Comparison of ENCODE assay signal across 1 cellular context in the genomic region with DNA sequence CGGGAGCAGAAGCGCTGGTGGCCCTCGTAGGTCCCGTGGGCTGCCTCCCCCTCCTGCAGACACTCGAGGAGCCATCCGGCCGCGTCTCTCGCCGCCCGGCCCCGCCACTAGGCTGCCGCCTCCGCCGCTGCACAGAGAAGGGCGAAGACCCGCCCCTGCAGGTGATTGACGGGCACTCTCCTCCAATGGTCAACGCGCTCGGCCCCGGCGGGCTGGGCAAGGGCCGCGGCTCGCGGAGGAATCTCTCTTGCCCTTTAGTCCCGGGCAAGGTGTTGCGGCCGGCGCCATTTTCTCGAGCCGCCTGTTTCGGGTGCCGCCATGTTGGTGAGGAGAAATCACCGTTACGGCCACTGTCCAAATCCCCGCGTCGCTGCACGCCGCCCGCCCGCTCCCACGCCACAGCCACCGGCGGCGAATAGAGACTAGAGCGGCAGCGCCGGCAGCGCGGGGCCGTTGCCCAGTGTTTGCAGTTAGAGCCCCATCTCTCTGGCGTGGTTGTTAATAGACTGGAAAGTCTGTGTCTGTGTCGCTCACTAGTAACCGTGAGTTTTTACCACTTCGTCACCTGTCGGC.
A peak's percentile ranks its signal among the peaks of the same experiment; 100 is the strongest.
TF ChIP-seq lines count a peak whose summit lies in the region.

A gene with protein sequence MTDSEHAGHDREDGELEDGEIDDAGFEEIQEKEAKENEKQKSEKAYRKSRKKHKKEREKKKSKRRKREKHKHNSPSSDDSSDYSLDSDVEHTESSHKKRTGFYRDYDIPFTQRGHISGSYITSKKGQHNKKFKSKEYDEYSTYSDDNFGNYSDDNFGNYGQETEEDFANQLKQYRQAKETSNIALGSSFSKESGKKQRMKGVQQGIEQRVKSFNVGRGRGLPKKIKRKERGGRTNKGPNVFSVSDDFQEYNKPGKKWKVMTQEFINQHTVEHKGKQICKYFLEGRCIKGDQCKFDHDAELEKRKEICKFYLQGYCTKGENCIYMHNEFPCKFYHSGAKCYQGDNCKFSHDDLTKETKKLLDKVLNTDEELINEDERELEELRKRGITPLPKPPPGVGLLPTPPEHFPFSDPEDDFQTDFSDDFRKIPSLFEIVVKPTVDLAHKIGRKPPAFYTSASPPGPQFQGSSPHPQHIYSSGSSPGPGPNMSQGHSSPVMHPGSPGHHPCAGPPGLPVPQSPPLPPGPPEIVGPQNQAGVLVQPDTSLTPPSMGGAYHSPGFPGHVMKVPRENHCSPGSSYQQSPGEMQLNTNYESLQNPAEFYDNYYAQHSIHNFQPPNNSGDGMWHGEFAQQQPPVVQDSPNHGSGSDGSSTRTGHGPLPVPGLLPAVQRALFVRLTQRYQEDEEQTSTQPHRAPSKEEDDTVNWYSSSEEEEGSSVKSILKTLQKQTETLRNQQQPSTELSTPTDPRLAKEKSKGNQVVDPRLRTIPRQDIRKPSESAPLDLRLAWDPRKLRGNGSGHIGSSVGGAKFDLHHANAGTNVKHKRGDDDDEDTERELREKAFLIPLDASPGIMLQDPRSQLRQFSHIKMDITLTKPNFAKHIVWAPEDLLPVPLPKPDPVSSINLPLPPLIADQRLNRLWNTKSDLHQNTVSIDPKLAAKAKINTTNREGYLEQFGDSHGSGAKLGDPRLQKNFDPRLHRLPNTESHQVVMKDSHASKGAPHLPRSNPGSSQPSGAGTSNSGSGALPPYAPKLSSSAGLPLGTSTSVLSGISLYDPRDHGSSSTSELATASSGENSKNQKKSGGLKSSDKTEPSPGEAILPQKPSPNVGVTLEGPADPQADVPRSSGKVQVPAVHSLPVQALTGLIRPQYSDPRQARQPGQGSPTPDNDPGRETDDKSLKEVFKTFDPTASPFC (plus strand): TSS at position 284 of the 573 bp plus-strand sequence. CDS start 398 bp downstream, outside the sequence.

TF ChIP-seq in H1, 55 proteins besides CTCF, POLR2A, EP300 and RAD21:
- TF ChIP-seq ASH2L (IDR thresholded peaks at IDR 0.05; ENCODE audit: low read length) (peak; percentile 78), PHF8 (conservative IDR thresholded peaks at IDR 0.05; ENCODE audit: low read depth, low read length) (peak; percentile 94), SP2 (IDR thresholded peaks at IDR 0.05; ENCODE audit: low read length) (peak; percentile 68), CTBP2 (IDR thresholded peaks at IDR 0.05; ENCODE audit: borderline replicate concordance, insufficient read depth, insufficient read length, low read length) (peak; percentile 46), NANOG (IDR thresholded peaks at IDR 0.05; ENCODE audit: insufficient read depth, low read depth, low read length, poor library complexity, severe bottlenecking) (no peak), HDAC2 (IDR thresholded peaks at IDR 0.05; ENCODE audit: borderline replicate concordance in 1 of 2, low read depth in 2 of 2, low read length in 2 of 2) (peak; percentile 18 to 43; a peak in 1 of 4 replicates), POLR2AphosphoS5 (IDR thresholded peaks at IDR 0.05; ENCODE audit: low read depth, low read length) (peak; percentile 97), CREB1 (IDR thresholded peaks at IDR 0.05) (peak; percentile 76), CBX8 (IDR thresholded peaks at IDR 0.05; ENCODE audit: borderline replicate concordance, low read depth, low read length) (no peak), CHD2 (IDR thresholded peaks at IDR 0.05; ENCODE audit: low read length) (peak; percentile 97), HDAC6 (IDR thresholded peaks at IDR 0.05; ENCODE audit: low read depth, low read length) (no peak), TCF12 (IDR thresholded peaks at IDR 0.05; ENCODE audit: low read depth, low read length) (no peak), EZH2 (IDR thresholded peaks at IDR 0.05; ENCODE audit: low read depth, low read length, severe bottlenecking) (no peak), SP1 (IDR thresholded peaks at IDR 0.05; ENCODE audit: low read depth, low read length) (peak; percentile 95), YY1 (IDR thresholded peaks at IDR 0.05; ENCODE audit: low read depth, low read length) (peak; percentile 99), FOSL1 (IDR thresholded peaks at IDR 0.05; ENCODE audit: insufficient read depth, low read depth, low read length) (0 out of 2 replicates have a peak, but pooled peaks have one; percentile 20), TAF7 (optimal IDR thresholded peaks at IDR 0.05; ENCODE audit: borderline replicate concordance, low read depth, low read length) (peak; percentile 91), SRF (IDR thresholded peaks at IDR 0.05; ENCODE audit: low read depth, low read length) (no peak), KDM1A (IDR thresholded peaks at IDR 0.05; ENCODE audit: borderline replicate concordance, low read length) (no peak), BACH1 (IDR thresholded peaks at IDR 0.05; ENCODE audit: low read length) (peak; percentile 84), TAF1 (IDR thresholded peaks at IDR 0.05; ENCODE audit: low read depth, low read length) (peak; percentile 99), TBP (IDR thresholded peaks at IDR 0.05; ENCODE audit: low read depth, low read length) (peak; percentile 96), KDM5A (IDR thresholded peaks at IDR 0.05; ENCODE audit: low read length) (no peak), EGR1 (IDR thresholded peaks at IDR 0.05; ENCODE audit: borderline replicate concordance, low read depth, low read length) (no peak; the same call in 1 of the 2 replicates), POU5F1 (IDR thresholded peaks at IDR 0.05; ENCODE audit: low read depth, low read length) (no peak), SP4 (IDR thresholded peaks at IDR 0.05; ENCODE audit: low read length) (peak; percentile 77; the same call in 1 of the 2 replicates), BRCA1 (IDR thresholded peaks at IDR 0.05; ENCODE audit: low read depth, low read length) (no peak), RNF2 (IDR thresholded peaks at IDR 0.05; ENCODE audit: borderline replicate concordance, low read depth, low read length, missing control alignments, poor library complexity, severe bottlenecking) (no peak), SIN3A (conservative IDR thresholded peaks at IDR 0.05 in 1 of 2, IDR thresholded peaks at IDR 0.05 in 1 of 2; ENCODE audit: low read depth in 1 of 2, low read length in 2 of 2) (peak; percentile 35 to 48; a peak in 1 of 4 replicates), BCL11A (IDR thresholded peaks at IDR 0.05; ENCODE audit: low read depth in 2 of 2, low read length in 2 of 2) (no peak)
- TF ChIP-seq, protein P1, sequence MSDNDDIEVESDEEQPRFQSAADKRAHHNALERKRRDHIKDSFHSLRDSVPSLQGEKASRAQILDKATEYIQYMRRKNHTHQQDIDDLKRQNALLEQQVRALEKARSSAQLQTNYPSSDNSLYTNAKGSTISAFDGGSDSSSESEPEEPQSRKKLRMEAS (IDR thresholded peaks at IDR 0.05) = peak; percentile 77; the same call in 1 of the 2 replicates
- TF ChIP-seq, protein P2, sequence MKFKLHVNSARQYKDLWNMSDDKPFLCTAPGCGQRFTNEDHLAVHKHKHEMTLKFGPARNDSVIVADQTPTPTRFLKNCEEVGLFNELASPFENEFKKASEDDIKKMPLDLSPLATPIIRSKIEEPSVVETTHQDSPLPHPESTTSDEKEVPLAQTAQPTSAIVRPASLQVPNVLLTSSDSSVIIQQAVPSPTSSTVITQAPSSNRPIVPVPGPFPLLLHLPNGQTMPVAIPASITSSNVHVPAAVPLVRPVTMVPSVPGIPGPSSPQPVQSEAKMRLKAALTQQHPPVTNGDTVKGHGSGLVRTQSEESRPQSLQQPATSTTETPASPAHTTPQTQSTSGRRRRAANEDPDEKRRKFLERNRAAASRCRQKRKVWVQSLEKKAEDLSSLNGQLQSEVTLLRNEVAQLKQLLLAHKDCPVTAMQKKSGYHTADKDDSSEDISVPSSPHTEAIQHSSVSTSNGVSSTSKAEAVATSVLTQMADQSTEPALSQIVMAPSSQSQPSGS (IDR thresholded peaks at IDR 0.05; ENCODE audit: low read length) = 0 out of 2 replicates have a peak, but pooled peaks have one; percentile 59
- TF ChIP-seq, protein P3, sequence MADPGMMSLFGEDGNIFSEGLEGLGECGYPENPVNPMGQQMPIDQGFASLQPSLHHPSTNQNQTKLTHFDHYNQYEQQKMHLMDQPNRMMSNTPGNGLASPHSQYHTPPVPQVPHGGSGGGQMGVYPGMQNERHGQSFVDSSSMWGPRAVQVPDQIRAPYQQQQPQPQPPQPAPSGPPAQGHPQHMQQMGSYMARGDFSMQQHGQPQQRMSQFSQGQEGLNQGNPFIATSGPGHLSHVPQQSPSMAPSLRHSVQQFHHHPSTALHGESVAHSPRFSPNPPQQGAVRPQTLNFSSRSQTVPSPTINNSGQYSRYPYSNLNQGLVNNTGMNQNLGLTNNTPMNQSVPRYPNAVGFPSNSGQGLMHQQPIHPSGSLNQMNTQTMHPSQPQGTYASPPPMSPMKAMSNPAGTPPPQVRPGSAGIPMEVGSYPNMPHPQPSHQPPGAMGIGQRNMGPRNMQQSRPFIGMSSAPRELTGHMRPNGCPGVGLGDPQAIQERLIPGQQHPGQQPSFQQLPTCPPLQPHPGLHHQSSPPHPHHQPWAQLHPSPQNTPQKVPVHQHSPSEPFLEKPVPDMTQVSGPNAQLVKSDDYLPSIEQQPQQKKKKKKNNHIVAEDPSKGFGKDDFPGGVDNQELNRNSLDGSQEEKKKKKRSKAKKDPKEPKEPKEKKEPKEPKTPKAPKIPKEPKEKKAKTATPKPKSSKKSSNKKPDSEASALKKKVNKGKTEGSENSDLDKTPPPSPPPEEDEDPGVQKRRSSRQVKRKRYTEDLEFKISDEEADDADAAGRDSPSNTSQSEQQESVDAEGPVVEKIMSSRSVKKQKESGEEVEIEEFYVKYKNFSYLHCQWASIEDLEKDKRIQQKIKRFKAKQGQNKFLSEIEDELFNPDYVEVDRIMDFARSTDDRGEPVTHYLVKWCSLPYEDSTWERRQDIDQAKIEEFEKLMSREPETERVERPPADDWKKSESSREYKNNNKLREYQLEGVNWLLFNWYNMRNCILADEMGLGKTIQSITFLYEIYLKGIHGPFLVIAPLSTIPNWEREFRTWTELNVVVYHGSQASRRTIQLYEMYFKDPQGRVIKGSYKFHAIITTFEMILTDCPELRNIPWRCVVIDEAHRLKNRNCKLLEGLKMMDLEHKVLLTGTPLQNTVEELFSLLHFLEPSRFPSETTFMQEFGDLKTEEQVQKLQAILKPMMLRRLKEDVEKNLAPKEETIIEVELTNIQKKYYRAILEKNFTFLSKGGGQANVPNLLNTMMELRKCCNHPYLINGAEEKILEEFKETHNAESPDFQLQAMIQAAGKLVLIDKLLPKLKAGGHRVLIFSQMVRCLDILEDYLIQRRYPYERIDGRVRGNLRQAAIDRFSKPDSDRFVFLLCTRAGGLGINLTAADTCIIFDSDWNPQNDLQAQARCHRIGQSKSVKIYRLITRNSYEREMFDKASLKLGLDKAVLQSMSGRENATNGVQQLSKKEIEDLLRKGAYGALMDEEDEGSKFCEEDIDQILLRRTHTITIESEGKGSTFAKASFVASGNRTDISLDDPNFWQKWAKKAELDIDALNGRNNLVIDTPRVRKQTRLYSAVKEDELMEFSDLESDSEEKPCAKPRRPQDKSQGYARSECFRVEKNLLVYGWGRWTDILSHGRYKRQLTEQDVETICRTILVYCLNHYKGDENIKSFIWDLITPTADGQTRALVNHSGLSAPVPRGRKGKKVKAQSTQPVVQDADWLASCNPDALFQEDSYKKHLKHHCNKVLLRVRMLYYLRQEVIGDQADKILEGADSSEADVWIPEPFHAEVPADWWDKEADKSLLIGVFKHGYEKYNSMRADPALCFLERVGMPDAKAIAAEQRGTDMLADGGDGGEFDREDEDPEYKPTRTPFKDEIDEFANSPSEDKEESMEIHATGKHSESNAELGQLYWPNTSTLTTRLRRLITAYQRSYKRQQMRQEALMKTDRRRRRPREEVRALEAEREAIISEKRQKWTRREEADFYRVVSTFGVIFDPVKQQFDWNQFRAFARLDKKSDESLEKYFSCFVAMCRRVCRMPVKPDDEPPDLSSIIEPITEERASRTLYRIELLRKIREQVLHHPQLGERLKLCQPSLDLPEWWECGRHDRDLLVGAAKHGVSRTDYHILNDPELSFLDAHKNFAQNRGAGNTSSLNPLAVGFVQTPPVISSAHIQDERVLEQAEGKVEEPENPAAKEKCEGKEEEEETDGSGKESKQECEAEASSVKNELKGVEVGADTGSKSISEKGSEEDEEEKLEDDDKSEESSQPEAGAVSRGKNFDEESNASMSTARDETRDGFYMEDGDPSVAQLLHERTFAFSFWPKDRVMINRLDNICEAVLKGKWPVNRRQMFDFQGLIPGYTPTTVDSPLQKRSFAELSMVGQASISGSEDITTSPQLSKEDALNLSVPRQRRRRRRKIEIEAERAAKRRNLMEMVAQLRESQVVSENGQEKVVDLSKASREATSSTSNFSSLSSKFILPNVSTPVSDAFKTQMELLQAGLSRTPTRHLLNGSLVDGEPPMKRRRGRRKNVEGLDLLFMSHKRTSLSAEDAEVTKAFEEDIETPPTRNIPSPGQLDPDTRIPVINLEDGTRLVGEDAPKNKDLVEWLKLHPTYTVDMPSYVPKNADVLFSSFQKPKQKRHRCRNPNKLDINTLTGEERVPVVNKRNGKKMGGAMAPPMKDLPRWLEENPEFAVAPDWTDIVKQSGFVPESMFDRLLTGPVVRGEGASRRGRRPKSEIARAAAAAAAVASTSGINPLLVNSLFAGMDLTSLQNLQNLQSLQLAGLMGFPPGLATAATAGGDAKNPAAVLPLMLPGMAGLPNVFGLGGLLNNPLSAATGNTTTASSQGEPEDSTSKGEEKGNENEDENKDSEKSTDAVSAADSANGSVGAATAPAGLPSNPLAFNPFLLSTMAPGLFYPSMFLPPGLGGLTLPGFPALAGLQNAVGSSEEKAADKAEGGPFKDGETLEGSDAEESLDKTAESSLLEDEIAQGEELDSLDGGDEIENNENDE (IDR thresholded peaks at IDR 0.05; ENCODE audit: insufficient replicate concordance, low read length) = no peak
